In the genomic region with DNA sequence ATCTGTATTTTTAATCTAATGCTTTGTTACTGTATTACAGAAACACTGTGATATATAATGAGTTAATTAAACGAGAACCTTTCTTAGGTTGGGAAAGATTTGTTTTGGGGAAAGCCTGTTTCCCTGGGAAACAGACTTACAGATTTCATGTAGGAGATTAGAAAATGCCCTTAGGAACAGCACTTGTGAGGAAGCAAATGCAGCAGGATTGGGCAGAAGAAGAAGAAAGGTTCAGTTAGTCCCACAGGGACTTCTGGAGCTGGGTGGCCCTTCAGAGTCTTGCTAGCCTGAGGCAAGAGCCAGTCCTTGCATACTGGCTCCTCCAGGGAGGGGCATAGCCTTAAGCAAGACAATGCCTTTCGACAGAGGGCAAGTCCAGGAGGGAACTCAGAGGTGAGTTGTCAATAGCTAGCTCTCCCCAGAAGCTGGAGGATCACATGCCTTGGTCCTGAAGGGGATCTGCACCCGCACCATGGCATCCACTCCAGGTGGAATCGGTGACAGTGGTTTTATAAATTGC, we compare ENCODE assay signal across 22 cellular contexts. TPM values are rescaled to one million over a fixed set of nuclear protein-coding genes. Genes with fewer than 3 reads are reported as not detected.
DNase-seq lines count a peak whose midpoint lies in the region; ATAC-seq and TF ChIP-seq lines count a peak whose summit lies in the region.
"Had no signal": no experiment of that assay in that cellular context is flagged by ENCODE, and none has a peak within 500 bp of the region (broad histone marks: within the 10 kb centered on the region; RNA-seq: fewer than 3 reads in every experiment).

No MANE protein-coding gene starts in this region.

- peak overlapping the region; percentile 25 for H3K27ac Mint-ChIP-seq in central memory CD8-positive, alpha-beta T cell (ENCODE audit: low read depth)
- H3K27ac Mint-ChIP-seq: memory B cell, nephron had no signal

- H3K9me3 ChIP-seq in HUES48 (ENCODE audit: control insufficient read depth, insufficient read depth, low read length) (no peaks in the 10 kb centered on the region), mesenchymal stem cell (ENCODE audit: control insufficient read depth, low read length) (no peaks in the 10 kb centered on the region), right atrium auricular region (no peaks in the 10 kb centered on the region)
- H3K9me3 ChIP-seq: BLaER1, sigmoid colon had no signal

- H3K4ac ChIP-seq in mesenchymal stem cell (ENCODE audit: low read depth in 1 of 2, low read length in 2 of 2): no peak overlapping the region

- no peak overlapping the region for H2BK15ac ChIP-seq in mesenchymal stem cell (ENCODE audit: low read depth, poor library complexity, severe bottlenecking)

- H3K4me3 Mint-ChIP-seq in central memory CD8-positive, alpha-beta T cell: no peak overlapping the region
- H3K4me3 Mint-ChIP-seq: memory B cell, nephron had no signal

- H2BK5ac ChIP-seq in mesenchymal stem cell (ENCODE audit: low read depth, low read length, poor library complexity, severe bottlenecking): no peak overlapping the region

- peaks cover 23% of the 10 kb centered on the region for H3K36me3 ChIP-seq in HUES48 (ENCODE audit: control insufficient read depth, insufficient read depth, low read length)
- H3K36me3 ChIP-seq in mesenchymal stem cell (ENCODE audit: control insufficient read depth in 1 of 2, insufficient read depth in 2 of 2, low read depth in 1 of 2, low read length in 2 of 2): peaks cover 0 to 5% of the 10 kb centered on the region in 2 experiments
- no peaks in the 10 kb centered on the region for H3K36me3 ChIP-seq in right atrium auricular region
- H3K36me3 ChIP-seq: sigmoid colon had no signal

- peaks cover 9% of the 10 kb centered on the region for H3K4me1 Mint-ChIP-seq in central memory CD8-positive, alpha-beta T cell
- H3K4me1 Mint-ChIP-seq: nephron had no signal

- no peak overlapping the region for H3K4me2 ChIP-seq in mesenchymal stem cell (ENCODE audit: low read length, poor library complexity, severe bottlenecking)
- H3K4me2 ChIP-seq: BLaER1 had no signal

- no peak for TF ChIP-seq CTCF in right atrium auricular region (IDR thresholded peaks at IDR 0.05)

- H3K79me1 ChIP-seq in mesenchymal stem cell (replicated peaks; ENCODE audit: low read length, poor library complexity, severe bottlenecking): no peaks in the 10 kb centered on the region

- H3K9ac ChIP-seq in HUES48 (ENCODE audit: low read depth, low read length) (no peak overlapping the region), mesenchymal stem cell (ENCODE audit: low read length) (no peak overlapping the region)
- H3K9ac ChIP-seq: BLaER1 had no signal

- H2BK12ac ChIP-seq in mesenchymal stem cell (ENCODE audit: low read length in 2 of 2): peak overlapping the region in 1 of 2 experiments; percentile 42

- H3K27me3 ChIP-seq in HUES48 (ENCODE audit: control insufficient read depth, insufficient read depth, low read length) (no peaks in the 10 kb centered on the region), mesenchymal stem cell (ENCODE audit: control insufficient read depth in 1 of 2, insufficient read depth in 1 of 2, low read length in 2 of 2) (no peaks in the 10 kb centered on the region), right atrium auricular region (no peaks in the 10 kb centered on the region)
- H3K27me3 ChIP-seq: BLaER1, sigmoid colon had no signal

- no peaks in the 10 kb centered on the region for H3K27me3 Mint-ChIP-seq in central memory CD8-positive, alpha-beta T cell
- H3K27me3 Mint-ChIP-seq: memory B cell had no signal

- no peak overlapping the region for H4K91ac ChIP-seq in mesenchymal stem cell (ENCODE audit: low read length)

- H3K27ac ChIP-seq in HUES48 (ENCODE audit: low read depth, low read length) (peak overlapping the region; percentile 25), mesenchymal stem cell (ENCODE audit: low read length, poor library complexity, severe bottlenecking) (no peak overlapping the region), right atrium auricular region (no peak overlapping the region)
- H3K27ac ChIP-seq: BLaER1, HL-60, sigmoid colon had no signal

- no peak overlapping the region for H2AK5ac ChIP-seq in mesenchymal stem cell (ENCODE audit: low read length, severe bottlenecking)

- ATAC-seq in central memory CD8-positive, alpha-beta T cell (replicated peaks; ENCODE audit: extremely low read depth, poor library complexity, severe bottlenecking): no peak
- ATAC-seq in GM21528 (IDR thresholded peaks at IDR 0.05; ENCODE audit: low FRiP score, unreplicated experiment): no peak

- no peaks in the 10 kb centered on the region for H3K9me3 Mint-ChIP-seq in central memory CD8-positive, alpha-beta T cell
- H3K9me3 Mint-ChIP-seq: memory B cell, nephron had no signal

- peaks cover 16% of the 10 kb centered on the region for H3K4me1 ChIP-seq in HUES48 (ENCODE audit: control insufficient read depth, insufficient read depth, low read length)
- H3K4me1 ChIP-seq in mesenchymal stem cell (ENCODE audit: control insufficient read depth, insufficient read depth, low read depth, low read length): no peaks in the 10 kb centered on the region
- no peaks in the 10 kb centered on the region for H3K4me1 ChIP-seq in right atrium auricular region
- H3K4me1 ChIP-seq: sigmoid colon had no signal

- no peak overlapping the region for H3K18ac ChIP-seq in mesenchymal stem cell (ENCODE audit: low read depth in 1 of 2, low read length in 2 of 2)

- H2AFZ ChIP-seq in mesenchymal stem cell (ENCODE audit: low read depth, low read length): peak overlapping the region; percentile 5

- peaks cover 1% of the 10 kb centered on the region for H3K36me3 Mint-ChIP-seq in central memory CD8-positive, alpha-beta T cell (ENCODE audit: insufficient read depth)
- H3K36me3 Mint-ChIP-seq: memory B cell had no signal

- no peak overlapping the region for H4K8ac ChIP-seq in mesenchymal stem cell (ENCODE audit: low read length)

- H2BK120ac ChIP-seq in mesenchymal stem cell (ENCODE audit: low read depth, low read length): no peak overlapping the region

- 64% methylated on average over 3 of the region's 4 CpGs for WGBS in mesenchymal stem cell

- no peak overlapping the region for H3K14ac ChIP-seq in mesenchymal stem cell (ENCODE audit: low read length in 2 of 2)

- no peak overlapping the region for H3K4me3 ChIP-seq in HUES48 (ENCODE audit: low read depth, low read length)
- no peak overlapping the region for H3K4me3 ChIP-seq in mesenchymal stem cell (ENCODE audit: insufficient read depth in 1 of 2, low read depth in 1 of 2, low read length in 2 of 2)
- no peak overlapping the region for H3K4me3 ChIP-seq in right atrium auricular region
- H3K4me3 ChIP-seq: BLaER1, sigmoid colon had no signal

- H3K23ac ChIP-seq in mesenchymal stem cell (ENCODE audit: low read length in 2 of 2): no peak overlapping the region

- peak; percentile 23 to 57 for DNase-seq in AML-193 (lab: John Stamatoyannopoulos, UW)
- DNase-seq in central memory CD8-positive, alpha-beta T cell (ENCODE audit: low spot score in 2 of 2): no peak
- peak; percentile 9 for DNase-seq in mesenchymal stem cell
- DNase-seq in right atrium auricular region (ENCODE audit: low spot score): no peak
- DNase-seq in NCI-H1092 (lab: John Stamatoyannopoulos, UW): no peak
- DNase-seq in midbrain (lab: John Stamatoyannopoulos, UW): no peak
- DNase-seq: activated naive CD4-positive, alpha-beta T cell treated with Interleukin-2 at 50 U/mL for 16 hours; activated T-cell treated with anti-CD3 and anti-CD28 coated beads, Interleukin-2, amount 50 U/mL, for 48 hours; aorta; caudate nucleus; dermis blood vessel endothelial cell; kidney glomerular epithelial cell; NCI-H1694 treated with DMSO at 0.1 percent for 48 hours; NCI-H2227 treated with DMSO at 0.1 percent for 48 hours; sigmoid colon; stimulated activated CD4-positive, alpha-beta T cell treated with anti-CD3 and anti-CD28 coated beads, Interleukin-15, amount 100 ng/mL, for 24 hours had no signal

RNA-seq across cellular contexts. Expression of gene N4BP2L1, which starts 36.8 kb away (rescaled TPM):
- polyA plus RNA-seq in mesenchymal stem cell (2013, experiment 1 of 2): 1.9 TPM
- polyA plus RNA-seq in mesenchymal stem cell (2013, experiment 2 of 2): 1.6 TPM
- total RNA-seq in right atrium auricular region: 1 to 10 TPM; 3.4 to 5.7 TPM

Comparison
In these comparisons a context has a peak if more than half of its experiments do, and no peak if none do; other contexts are left out.
1. DNase-seq: peak in AML-193 (2 of 2) and mesenchymal stem cell (single experiment); none in central memory CD8-positive, alpha-beta T cell (0 of 2), right atrium auricular region (single experiment), NCI-H1092 (single experiment) and midbrain (single experiment).